Comparison of ENCODE assay signal across 8 cellular contexts in the genomic region with DNA sequence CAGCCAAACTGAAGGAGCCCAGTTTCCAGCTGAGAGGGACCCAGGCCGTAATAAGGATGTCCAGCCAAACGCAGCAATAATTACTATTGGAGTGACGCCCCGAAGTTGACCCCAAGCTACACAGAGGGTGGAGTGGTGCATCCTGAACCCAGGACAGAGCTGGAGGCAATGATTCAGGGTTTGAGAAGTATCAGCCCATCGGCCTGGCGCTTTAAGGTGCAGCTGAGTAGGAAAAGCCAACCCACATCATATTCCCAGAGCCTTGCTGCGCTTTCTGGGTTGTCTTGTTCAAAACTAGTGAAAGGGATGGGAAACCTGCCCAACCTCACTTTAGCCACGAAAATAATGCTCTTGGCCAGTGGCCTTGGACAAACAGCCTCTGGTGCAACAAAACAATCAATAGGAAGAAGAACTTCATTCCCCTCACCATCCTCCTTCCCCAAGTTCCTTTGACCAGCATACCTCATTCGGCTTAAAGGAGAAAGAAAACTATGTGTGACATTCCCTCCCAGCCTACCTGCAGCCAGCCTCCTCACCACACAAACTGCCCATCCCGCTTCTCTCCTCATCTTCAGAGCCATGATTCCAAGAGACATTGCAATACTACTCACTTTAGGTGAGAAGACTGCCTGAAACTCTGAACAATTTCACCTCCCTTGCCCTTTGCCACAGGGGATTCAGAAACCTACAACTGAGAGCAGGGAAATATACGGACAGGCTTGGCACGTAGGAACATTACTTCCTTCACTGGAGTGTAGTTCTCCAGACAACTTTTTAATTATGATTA.
DNase-seq lines count a peak whose midpoint lies in the region; ATAC-seq, FAIRE-seq and TF ChIP-seq lines count a peak whose summit lies in the region.

No MANE protein-coding gene starts in this region.

- H3K4me1 Mint-ChIP-seq in stimulated activated naive B cell treated with anti-CD40 and anti-IgM and Interleukin-4, amounts not matched to agents 10 μg/mL and 1 μg/mL and 100 μg/mL, for 72 hours = peaks cover 21 to 57% of the 10 kb centered on the region in 2 donors

- peak overlapping the region; percentile 88 to 98 for H3K4me3 Mint-ChIP-seq in stimulated activated naive B cell treated with anti-CD40 and anti-IgM and Interleukin-4, amounts not matched to agents 10 μg/mL and 1 μg/mL and 100 μg/mL, for 72 hours

- WGBS in GM12878 (ENCODE audit: insufficient coverage, insufficient replicate concordance, low lambda C conversion rate, missing lambda C conversion rate) = 21% methylated on average over 12 of the region's 12 CpGs

- no peaks in the 10 kb centered on the region for H3K9me1 ChIP-seq in keratinocyte (ENCODE audit: control insufficient read depth, extremely low read depth, insufficient read depth, low read length)

- TF ChIP-seq CTCF in GM12878 (IDR thresholded peaks at IDR 0.05 in 2 of 3, conservative IDR thresholded peaks at IDR 0.05 in 1 of 3; ENCODE audit: control insufficient read depth in 2 of 3, extremely low read depth in 1 of 3, insufficient read depth in 1 of 3, low read depth in 3 of 3, low read length in 3 of 3) (no peak), keratinocyte (optimal IDR thresholded peaks at IDR 0.05 in 1 of 3, IDR thresholded peaks at IDR 0.05 in 1 of 3, conservative IDR thresholded peaks at IDR 0.05 in 1 of 3; ENCODE audit: extremely low read depth in 1 of 3, insufficient read depth in 2 of 3, low read length in 3 of 3) (no peak)

- peaks cover 16 to 18% of the 10 kb centered on the region in 2 donors for H3K36me3 Mint-ChIP-seq in stimulated activated naive B cell treated with anti-CD40 and anti-IgM and Interleukin-4, amounts not matched to agents 10 μg/mL and 1 μg/mL and 100 μg/mL, for 72 hours

- no peak for TF ChIP-seq POLR2A in GM12878 (IDR thresholded peaks at IDR 0.05; ENCODE audit: low read depth, low read length)

- H3K9me3 ChIP-seq in GM12878 (replicated peaks; ENCODE audit: control insufficient read depth, insufficient read depth, low read length) (no peaks in the 10 kb centered on the region), keratinocyte (ENCODE audit: control insufficient read depth, low read depth, low read length) (no peaks in the 10 kb centered on the region)

- BruUV-seq in GM12878 (replicated peaks; lab: Mats Ljungman, UMichigan) = TSS peak; percentile 72

- ATAC-seq in GM12878 (no peak; the same call in 2 of the 3 replicates), HG02973 (IDR thresholded peaks at IDR 0.05; ENCODE audit: unreplicated experiment) (no peak)
- no peak for ATAC-seq in stimulated activated naive B cell treated with anti-CD40 and anti-IgM and Interleukin-4, amounts not matched to agents 10 μg/mL and 1 μg/mL and 100 μg/mL, for 72 hours (replicated peaks)

- H3K4me2 ChIP-seq in GM12878 (ENCODE audit: control insufficient read depth, insufficient read depth) = peak overlapping the region; percentile 99
- peak overlapping the region; percentile 99 for H3K4me2 ChIP-seq in keratinocyte (ENCODE audit: control insufficient read depth, extremely low read depth, insufficient read depth, low read depth, low read length)

- DNase-seq in Caki2 (ENCODE audit: low read depth) (peak; percentile 42), GM12878 (ENCODE audit: low read depth, low spot score) (no peak), keratinocyte (ENCODE audit: low read depth, low spot score) (no peak), NCI-H1092 (lab: John Stamatoyannopoulos, UW) (no peak), cortex of kidney (lab: John Stamatoyannopoulos, UW) (no peak)
- no peak for DNase-seq in Jurkat, Clone E6-1 (ENCODE audit: low read depth, low spot score)
- no peak for DNase-seq in stimulated activated naive B cell treated with anti-CD40 and anti-IgM and Interleukin-4, amounts not matched to agents 10 μg/mL and 1 μg/mL and 100 μg/mL, for 72 hours

- H3K27ac ChIP-seq in GM12878 (ENCODE audit: control insufficient read depth, insufficient read depth) = peak overlapping the region; percentile 88
- peak overlapping the region; percentile 92 for H3K27ac ChIP-seq in keratinocyte (ENCODE audit: control insufficient read depth, insufficient read depth, low read length)

- no peaks in the 10 kb centered on the region for H3K27me3 Mint-ChIP-seq in stimulated activated naive B cell treated with anti-CD40 and anti-IgM and Interleukin-4, amounts not matched to agents 10 μg/mL and 1 μg/mL and 100 μg/mL, for 72 hours

- H4K20me1 ChIP-seq in GM12878 (ENCODE audit: control insufficient read depth, insufficient read depth) (no peaks in the 10 kb centered on the region), keratinocyte (ENCODE audit: control insufficient read depth, extremely low read depth, insufficient read depth, low read length) (no peaks in the 10 kb centered on the region)

- peak overlapping the region; percentile 99 for H3K27ac Mint-ChIP-seq in stimulated activated naive B cell treated with anti-CD40 and anti-IgM and Interleukin-4, amounts not matched to agents 10 μg/mL and 1 μg/mL and 100 μg/mL, for 72 hours

- intact Hi-C loops in GM12878 (cut with micrococcal nuclease; ENCODE audit: unreplicated experiment) = no loop called here

- H3K9ac ChIP-seq in GM12878 (ENCODE audit: control insufficient read depth, insufficient read depth, low read length) (peak overlapping the region; percentile 88), keratinocyte (ENCODE audit: control insufficient read depth, extremely low read depth, insufficient read depth, low read length) (peak overlapping the region; percentile 91)

- in situ Hi-C loops in Caki2 (cut with HindIII; ENCODE audit: low pct_unique_long_range_greater_than_20kb, low sequenced_read_pairs) = no loop called here
- in situ Hi-C loops in GM12878 (cut with MboI) = no loop called here

- no peaks in the 10 kb centered on the region for H3K9me3 Mint-ChIP-seq in stimulated activated naive B cell treated with anti-CD40 and anti-IgM and Interleukin-4, amounts not matched to agents 10 μg/mL and 1 μg/mL and 100 μg/mL, for 72 hours

- POLR2A ChIA-PET in GM12878 (lab: Charles Lee) = interaction anchor here (0.8 to 8.6 kb wide), 9 partner anchors 13 to 367 kb away, joined by 3 to 110 read pairs (median 5); a partner anchor contains a TSS

- FAIRE-seq in GM12878 (lab: Jason Lieb, UNC) (no peak), keratinocyte (lab: Jason Lieb, UNC) (peak; percentile 48)

- TF ChIP-seq EP300 in GM12878 (IDR thresholded peaks at IDR 0.05; ENCODE audit: borderline replicate concordance in 1 of 2, control insufficient read depth in 1 of 2, low read depth in 2 of 2, low read length in 2 of 2) = no peak

- H3K79me2 ChIP-seq in GM12878 (ENCODE audit: control insufficient read depth, insufficient read depth, low read length) = peaks cover 31% of the 10 kb centered on the region
- H3K79me2 ChIP-seq in keratinocyte (ENCODE audit: control insufficient read depth, insufficient read depth, low read length) = peaks cover 16% of the 10 kb centered on the region

- H3K36me3 ChIP-seq in GM12878 (ENCODE audit: control insufficient read depth in 2 of 2, insufficient read depth in 2 of 2, low read length in 1 of 2) (no peaks in the 10 kb centered on the region), keratinocyte (ENCODE audit: control insufficient read depth in 2 of 2, extremely low read depth in 1 of 2, insufficient read depth in 2 of 2, low read length in 2 of 2) (no peaks in the 10 kb centered on the region)

- peak overlapping the region; percentile 60 for H3K4me3 ChIP-seq in Jurkat, Clone E6-1 (ENCODE audit: low read length)
- H3K4me3 ChIP-seq in GM12878 (peak overlapping the region; percentile 90), keratinocyte (ENCODE audit: control insufficient read depth in 2 of 3, extremely low read depth in 1 of 3, insufficient read depth in 2 of 3, low read depth in 1 of 3, low read length in 3 of 3) (peak overlapping the region; percentile 57 to 89 (median 85))

- RAD21 ChIA-PET in GM12878 (lab: Charles Lee; ENCODE audit: unreplicated experiment) = interaction anchor here (0.7 to 5.8 kb wide), 17 partner anchors 9 to 344 kb away, joined by 3 to 136 read pairs (median 3); a partner anchor contains a TSS

- peak overlapping the region; percentile 82 for H2AFZ ChIP-seq in GM12878 (ENCODE audit: control insufficient read depth, low read depth, low read length)
- peak overlapping the region; percentile 91 for H2AFZ ChIP-seq in keratinocyte (ENCODE audit: control insufficient read depth, low read length)

- H3K4me1 ChIP-seq in GM12878 (ENCODE audit: control insufficient read depth, insufficient read depth, low read length) = peaks cover 21% of the 10 kb centered on the region
- H3K4me1 ChIP-seq in keratinocyte (ENCODE audit: control insufficient read depth, extremely low read depth, insufficient read depth, low read length) = peaks cover 32% of the 10 kb centered on the region

- dilution Hi-C loops in keratinocyte (cut with MboI; ENCODE audit: extremely low pct_ligation_motif_present, low sequenced_read_pairs) = no loop called here

- SMC1A ChIA-PET in GM12878 (lab: Charles Lee; ENCODE audit: uncharacterized antibody, unreplicated experiment) = interaction anchor here (0.7 to 6.0 kb wide), 19 partner anchors 9 to 415 kb away, joined by 3 to 152 read pairs (median 5); a partner anchor contains a TSS

- CTCF ChIA-PET in GM12878 (lab: Yijun Ruan, JAX) = interaction anchor here (0.6 to 7.4 kb wide), 7 partner anchors 12 to 213 kb away, joined by 3 to 51 read pairs (median 5); no protein-coding TSS in a partner anchor

- no peak for TF ChIP-seq RAD21 in GM12878 (IDR thresholded peaks at IDR 0.05; ENCODE audit: insufficient read depth, low read depth, low read length)

- H3K27me3 ChIP-seq in GM12878 (replicated peaks in 1 of 2; ENCODE audit: control insufficient read depth in 2 of 2, insufficient read depth in 2 of 2, low read length in 1 of 2) = no peaks in the 10 kb centered on the region
- H3K27me3 ChIP-seq in keratinocyte (ENCODE audit: control insufficient read depth, extremely low read depth, insufficient read depth, low read length) = no peaks in the 10 kb centered on the region

TF ChIP-seq in GM12878, 131 proteins besides CTCF, POLR2A, EP300 and RAD21 (continues in another document):
- TF ChIP-seq, protein P1, sequence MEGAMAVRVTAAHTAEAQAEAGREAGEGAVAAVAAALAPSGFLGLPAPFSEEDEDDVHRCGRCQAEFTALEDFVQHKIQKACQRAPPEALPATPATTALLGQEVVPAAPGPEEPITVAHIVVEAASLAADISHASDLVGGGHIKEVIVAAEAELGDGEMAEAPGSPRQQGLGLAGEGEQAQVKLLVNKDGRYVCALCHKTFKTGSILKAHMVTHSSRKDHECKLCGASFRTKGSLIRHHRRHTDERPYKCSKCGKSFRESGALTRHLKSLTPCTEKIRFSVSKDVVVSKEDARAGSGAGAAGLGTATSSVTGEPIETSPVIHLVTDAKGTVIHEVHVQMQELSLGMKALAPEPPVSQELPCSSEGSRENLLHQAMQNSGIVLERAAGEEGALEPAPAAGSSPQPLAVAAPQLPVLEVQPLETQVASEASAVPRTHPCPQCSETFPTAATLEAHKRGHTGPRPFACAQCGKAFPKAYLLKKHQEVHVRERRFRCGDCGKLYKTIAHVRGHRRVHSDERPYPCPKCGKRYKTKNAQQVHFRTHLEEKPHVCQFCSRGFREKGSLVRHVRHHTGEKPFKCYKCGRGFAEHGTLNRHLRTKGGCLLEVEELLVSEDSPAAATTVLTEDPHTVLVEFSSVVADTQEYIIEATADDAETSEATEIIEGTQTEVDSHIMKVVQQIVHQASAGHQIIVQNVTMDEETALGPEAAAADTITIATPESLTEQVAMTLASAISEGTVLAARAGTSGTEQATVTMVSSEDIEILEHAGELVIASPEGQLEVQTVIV (IDR thresholded peaks at IDR 0.05; ENCODE audit: borderline replicate concordance, partially characterized antibody) = no peak
